8 cellular contexts compared by ENCODE assay signal in genomic region chr6:109373762-109374161, GRCh38. TPM values are rescaled to one million over a fixed set of nuclear protein-coding genes. Genes with fewer than 3 reads are reported as not detected.
A peak's percentile ranks its signal among the peaks of the same experiment; 100 is the strongest.
DNase-seq lines count a peak whose midpoint lies in the region; ATAC-seq and TF ChIP-seq lines count a peak whose summit lies in the region.

No MANE protein-coding gene starts in this region.

- ATAC-seq in GM18511 (IDR thresholded peaks at IDR 0.05; ENCODE audit: unreplicated experiment) (peak; percentile 94), GM21717 (IDR thresholded peaks at IDR 0.05; ENCODE audit: unreplicated experiment) (peak; percentile 93)
- ATAC-seq in naive thymus-derived CD8-positive, alpha-beta T cell: peak in 1 of 2 donors; percentile 42

- peaks cover 75% of the 10 kb centered on the region for H3K36me3 ChIP-seq in HAP-1 (replicated peaks)

- no peaks in the 10 kb centered on the region for H3K27me3 Mint-ChIP-seq in naive thymus-derived CD8-positive, alpha-beta T cell

- in situ Hi-C loops in HAP-1 (cut with MboI; ENCODE audit: low sequenced_read_pairs): no loop called here

- peak overlapping the region in 7 of 10 donors; percentile 7 to 75 (median 21) for H3K27ac Mint-ChIP-seq in naive thymus-derived CD8-positive, alpha-beta T cell

- CTCF ChIA-PET in HEK293T (lab: Yijun Ruan, JAX): interaction anchor here (0.5 kb wide), 2 partner anchors 10 to 12 kb away, joined by 3 to 4 read pairs; no protein-coding TSS in a partner anchor

- POLR2A ChIA-PET in naive thymus-derived CD8-positive, alpha-beta T cell (lab: Charles Lee): interaction anchor here (0.5 to 0.8 kb wide), 2 partner anchors 9 to 1276 kb away, joined by 3 to 4 read pairs; no protein-coding TSS in a partner anchor
- POLR2A ChIA-PET in HEK293T (lab: Yijun Ruan, JAX): interaction anchor here (2.8 kb wide), 1 partner anchor 9 kb away, joined by 10 read pairs; the partner anchor contains the start of gene CD164

- H3K27me3 ChIP-seq in HAP-1 (ENCODE audit: low read depth): no peaks in the 10 kb centered on the region

- peaks cover 12 to 95% (median 34%) of the 10 kb centered on the region in 3 donors for H3K36me3 Mint-ChIP-seq in naive thymus-derived CD8-positive, alpha-beta T cell

- no peak overlapping the region for H3K4me3 ChIP-seq in HAP-1

- peaks cover 33 to 83% (median 67%) of the 10 kb centered on the region in 4 donors for H3K4me1 Mint-ChIP-seq in naive thymus-derived CD8-positive, alpha-beta T cell

- DNase-seq in MV-4-11 (lab: John Stamatoyannopoulos, UW) (peak; percentile 81), retina (no peak), HEK293T (ENCODE audit: extremely low spot score) (no peak), NCI-H345 treated with DMSO at 0.1 percent for 48 hours (lab: John Stamatoyannopoulos, UW; ENCODE audit: unreplicated experiment) (no peak), HAP-1 (ENCODE audit: low spot score in 2 of 2) (no peak)
- DNase-seq in naive thymus-derived CD8-positive, alpha-beta T cell: no peak

- no peaks in the 10 kb centered on the region for H3K9me3 ChIP-seq in HAP-1

- no peaks in the 10 kb centered on the region for H3K9me3 Mint-ChIP-seq in naive thymus-derived CD8-positive, alpha-beta T cell

- H3K4me1 ChIP-seq in HAP-1: no peaks in the 10 kb centered on the region

- peak overlapping the region in 7 of 10 donors; percentile 13 to 50 (median 35) for H3K4me3 Mint-ChIP-seq in naive thymus-derived CD8-positive, alpha-beta T cell

TF ChIP-seq in HEK293T, 16 proteins besides CTCF, POLR2A, EP300 and RAD21:
- TF ChIP-seq LEF1 (IDR thresholded peaks at IDR 0.05; ENCODE audit: borderline replicate concordance) (no peak), FOXA1 (IDR thresholded peaks at IDR 0.05) (no peak), TARDBP (IDR thresholded peaks at IDR 0.05) (no peak), BHLHE40 (IDR thresholded peaks at IDR 0.05; ENCODE audit: borderline replicate concordance) (no peak), FOXK2 (IDR thresholded peaks at IDR 0.05) (no peak), FOXM1 (IDR thresholded peaks at IDR 0.05; ENCODE audit: borderline replicate concordance) (no peak), CTBP1 (IDR thresholded peaks at IDR 0.05; ENCODE audit: borderline replicate concordance) (no peak), L3MBTL2 (conservative IDR thresholded peaks at IDR 0.05) (no peak), ARNT (IDR thresholded peaks at IDR 0.05) (no peak), ZNF384 (IDR thresholded peaks at IDR 0.05) (no peak)

RNA-seq across cellular contexts. Expression of gene CD164, which starts 8.5 kb away (rescaled TPM):
- 100 to 1,000 TPM; 175 to 180 TPM for total RNA-seq in naive thymus-derived CD8-positive, alpha-beta T cell
- polyA plus RNA-seq in naive thymus-derived CD8-positive, alpha-beta T cell: 100 to 1,000 TPM; 159 to 209 (median 198) TPM
